ENCODE assay signal across 15 cellular contexts in genomic region chr10:75512534-75512933, GRCh38.
DNase-seq lines count a peak whose midpoint lies in the region; ATAC-seq, FAIRE-seq and TF ChIP-seq lines count a peak whose summit lies in the region.
"Had no signal": no experiment of that assay in that cellular context is flagged by ENCODE, and none has a peak within 500 bp of the region (broad histone marks: within the 10 kb centered on the region; RNA-seq: fewer than 3 reads in every experiment).

No MANE protein-coding gene starts in this region.

- 56% methylated on average over 6 of the region's 6 CpGs for WGBS in right cardiac atrium
- 56 to 65% (median 62%) methylated on average over 6 of the region's 6 CpGs for WGBS in heart left ventricle, 4 donors

- no peak overlapping the region for H3K4me3 ChIP-seq in right cardiac atrium (ENCODE audit: low read length)
- H3K4me3 ChIP-seq in heart left ventricle, result no peak overlapping the region
- H3K4me3 ChIP-seq in bronchial epithelial cell (ENCODE audit: low read depth, low read length), result no peak overlapping the region
- H3K4me3 ChIP-seq: testis had no signal

- H3K4me1 ChIP-seq in right cardiac atrium (ENCODE audit: control insufficient read depth, insufficient read depth, low read length), result peaks cover 2% of the 10 kb centered on the region
- peaks cover 0 to 33% (median 5%) of the 10 kb centered on the region in 12 donors for H3K4me1 ChIP-seq in heart left ventricle
- H3K4me1 ChIP-seq: testis had no signal

- H3K27ac Mint-ChIP-seq in mesothelial cell of epicardium, result peak overlapping the region; percentile 28
- H3K27ac Mint-ChIP-seq: T-cell had no signal

- DNase-seq in right cardiac atrium (peak in 2 of 3 donors; percentile 49 to 52), heart left ventricle (no peak), bronchial epithelial cell (ENCODE audit: low read depth) (peak; percentile 16), mesothelial cell of epicardium (ENCODE audit: low spot score in 2 of 2, unreplicated experiment in 2 of 2) (no peak), T-helper 1 cell (no peak), erythroblast (lab: John Stamatoyannopoulos, UW) (no peak)
- no peak for DNase-seq in stimulated activated CD4-positive, alpha-beta T cell treated with anti-CD3 and anti-CD28 coated beads, Interleukin-2, amount 100 ng/mL, for 48 hours
- DNase-seq: activated CD4-positive, alpha-beta T cell treated with anti-CD3 and anti-CD28 coated beads, Interleukin-2, amount 50 U/mL, for 48 hours; activated naive CD4-positive, alpha-beta T cell; cortex of kidney; T-cell; testis had no signal

- H3K27me3 Mint-ChIP-seq in mesothelial cell of epicardium (ENCODE audit: low read depth), result peaks cover 25% of the 10 kb centered on the region

- H3K9me3 ChIP-seq in right cardiac atrium (ENCODE audit: control insufficient read depth, low read length), result no peaks in the 10 kb centered on the region
- H3K9me3 ChIP-seq in heart left ventricle, result peaks cover 0 to 18% (median 0%) of the 10 kb centered on the region in 12 donors
- H3K9me3 ChIP-seq: testis had no signal

- peaks cover 11% of the 10 kb centered on the region for H3K9me3 Mint-ChIP-seq in mesothelial cell of epicardium

- no peak for TF ChIP-seq CTCF in heart left ventricle (IDR thresholded peaks at IDR 0.05)
- no peak for TF ChIP-seq CTCF in bronchial epithelial cell (IDR thresholded peaks at IDR 0.05; ENCODE audit: insufficient read depth, low read length, severe bottlenecking)
- no peak for TF ChIP-seq CTCF in mesothelial cell of epicardium (IDR thresholded peaks at IDR 0.05; ENCODE audit: unreplicated experiment)

- no peak for ATAC-seq in right cardiac atrium
- no peak for ATAC-seq in heart left ventricle
- ATAC-seq in GM18861 (IDR thresholded peaks at IDR 0.05; ENCODE audit: unreplicated experiment), result no peak
- ATAC-seq: T-cell had no signal

- no peak overlapping the region for H3K27ac ChIP-seq in right cardiac atrium (ENCODE audit: low read length)
- peak overlapping the region in 1 of 12 donors; percentile 21 for H3K27ac ChIP-seq in heart left ventricle
- H3K27ac ChIP-seq: HL-60, testis had no signal

- H3K36me3 ChIP-seq in heart left ventricle (no peaks in the 10 kb centered on the region), bronchial epithelial cell (ENCODE audit: control insufficient read depth, insufficient read depth, low read length) (no peaks in the 10 kb centered on the region)

- FAIRE-seq in bronchial epithelial cell (lab: Jason Lieb, UNC), result no peak
- FAIRE-seq: frontal cortex had no signal

- peaks cover 53% of the 10 kb centered on the region for H3K4me1 Mint-ChIP-seq in mesothelial cell of epicardium

- H3K27me3 ChIP-seq in right cardiac atrium (ENCODE audit: control insufficient read depth, insufficient read depth), result no peaks in the 10 kb centered on the region
- no peaks in the 10 kb centered on the region for H3K27me3 ChIP-seq in heart left ventricle
- no peaks in the 10 kb centered on the region for H3K27me3 ChIP-seq in bronchial epithelial cell (ENCODE audit: control insufficient read depth, insufficient read depth, low read length)
- H3K27me3 ChIP-seq: testis had no signal

- intact Hi-C loops in right cardiac atrium (cut with DNase I), result no loop called here
- intact Hi-C loops in heart left ventricle (cut with DNase I), result no loop called here

- TF ChIP-seq POLR2A in heart left ventricle (IDR thresholded peaks at IDR 0.05) (no peak), erythroblast (IDR thresholded peaks at IDR 0.05; ENCODE audit: low read length) (no peak)

- peak overlapping the region; percentile 5 for H3K4me3 Mint-ChIP-seq in mesothelial cell of epicardium
- H3K4me3 Mint-ChIP-seq: T-cell had no signal

- peaks cover 12% of the 10 kb centered on the region for H3K36me3 Mint-ChIP-seq in mesothelial cell of epicardium
- H3K36me3 Mint-ChIP-seq: T-cell had no signal

Comparison
In these comparisons a context has a peak if more than half of its experiments do, and no peak if none do; other contexts are left out.
1. DNase-seq: peak in right cardiac atrium (2 of 3) and bronchial epithelial cell (single experiment); none in heart left ventricle (0 of 5), mesothelial cell of epicardium (0 of 2), T-helper 1 cell (0 of 5), stimulated activated CD4-positive, alpha-beta T cell treated with anti-CD3 and anti-CD28 coated beads, Interleukin-2, amount 100 ng/mL, for 48 hours (0 of 2) and erythroblast (0 of 2).